ENCODE assay signal across 20 cellular contexts in the genomic region with DNA sequence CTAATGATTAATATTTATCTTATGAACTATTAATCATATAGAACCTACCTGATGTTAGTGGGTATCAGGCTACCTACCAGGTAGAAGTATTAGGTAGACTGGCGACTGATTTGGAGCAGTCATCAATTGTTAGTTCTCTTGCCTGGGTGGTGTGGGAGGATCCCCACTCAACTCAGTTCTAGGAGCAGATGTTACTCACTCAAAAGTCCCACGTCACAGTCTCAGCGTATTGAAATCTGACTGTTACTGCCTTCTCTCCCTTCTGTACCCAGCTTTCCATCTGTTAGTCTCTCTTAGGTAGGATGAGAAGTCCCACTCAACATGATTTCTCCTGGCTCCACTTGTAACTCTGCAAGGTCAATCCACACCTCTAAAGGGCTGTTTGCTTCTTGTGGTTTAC.
DNase-seq lines count a peak whose midpoint lies in the region; TF ChIP-seq lines count a peak whose summit lies in the region.
"Had no signal": no experiment of that assay in that cellular context is flagged by ENCODE, and none has a peak within 500 bp of the region (broad histone marks: within the 10 kb centered on the region; RNA-seq: fewer than 3 reads in every experiment).

No MANE protein-coding gene starts in this region.

- H3K9me3 Mint-ChIP-seq in neural progenitor cell (no peaks in the 10 kb centered on the region), type B pancreatic cell (no peaks in the 10 kb centered on the region)
- H3K9me3 Mint-ChIP-seq: CD4-positive, alpha-beta T cell; CD8-positive, alpha-beta memory T cell; GM23338 had no signal

- H3K4me1 ChIP-seq in neural progenitor cell: peaks cover 5% of the 10 kb centered on the region
- H3K4me1 ChIP-seq: BE2C; BLaER1 treated with 17β-estradiol and CSF1 and Interleukin-3, amounts not matched to agents 10 nM and 100 nM; HAP-1 had no signal

- H3K36me3 ChIP-seq in neural progenitor cell: no peaks in the 10 kb centered on the region
- H3K36me3 ChIP-seq: BE2C; BLaER1 treated with 17β-estradiol and CSF1 and Interleukin-3, amounts not matched to agents 10 nM and 100 nM; HAP-1 had no signal

- no peaks in the 10 kb centered on the region for H3K79me2 ChIP-seq in neural progenitor cell (ENCODE audit: low read depth)

- TF ChIP-seq CTCF in neural progenitor cell (IDR thresholded peaks at IDR 0.05) (no peak), type B pancreatic cell (conservative IDR thresholded peaks at IDR 0.05) (no peak)

- H3K27ac Mint-ChIP-seq in neural progenitor cell (peak overlapping the region; percentile 6), type B pancreatic cell (no peak overlapping the region)
- H3K27ac Mint-ChIP-seq: CD14-positive monocyte; CD4-positive, alpha-beta T cell; CD8-positive, alpha-beta memory T cell; GM23338; HFFc6 had no signal

- no peaks in the 10 kb centered on the region for H3K27me3 ChIP-seq in neural progenitor cell
- H3K27me3 ChIP-seq: BE2C; BLaER1 treated with 17β-estradiol and CSF1 and Interleukin-3, amounts not matched to agents 10 nM and 100 nM had no signal

- no peak overlapping the region for H3K4me2 ChIP-seq in neural progenitor cell
- H3K4me2 ChIP-seq: BLaER1 treated with 17β-estradiol and CSF1 and Interleukin-3, amounts not matched to agents 10 nM and 100 nM; GM23338 had no signal

- no peaks in the 10 kb centered on the region for H3K4me1 Mint-ChIP-seq in neural progenitor cell
- peaks cover 8% of the 10 kb centered on the region for H3K4me1 Mint-ChIP-seq in type B pancreatic cell (ENCODE audit: unreplicated experiment)
- H3K4me1 Mint-ChIP-seq: CD14-positive monocyte; CD8-positive, alpha-beta memory T cell had no signal

- no peaks in the 10 kb centered on the region for H3F3A ChIP-seq in neural progenitor cell (ENCODE audit: low read depth)

- no peak overlapping the region for H3K4me3 Mint-ChIP-seq in neural progenitor cell
- no peak overlapping the region for H3K4me3 Mint-ChIP-seq in type B pancreatic cell
- H3K4me3 Mint-ChIP-seq: CD14-positive monocyte; CD4-positive, alpha-beta T cell; CD8-positive, alpha-beta memory T cell; GM23338; HFFc6 had no signal

- H3K27me3 Mint-ChIP-seq in neural progenitor cell (ENCODE audit: insufficient read depth, low read depth) (peaks cover 2% of the 10 kb centered on the region), type B pancreatic cell (peaks cover 44% of the 10 kb centered on the region)

- no peak overlapping the region for H3K9ac ChIP-seq in neural progenitor cell
- H3K9ac ChIP-seq: BLaER1 treated with 17β-estradiol and CSF1 and Interleukin-3, amounts not matched to agents 10 nM and 100 nM had no signal

- no peak overlapping the region for H2AFZ ChIP-seq in neural progenitor cell (replicated peaks)

- DNase-seq in NCI-H2171 treated with DMSO at 0.1 percent for 48 hours (lab: John Stamatoyannopoulos, UW): peak; percentile 76
- no peak for DNase-seq in NCI-H2171 (lab: John Stamatoyannopoulos, UW)
- peak; percentile 23 for DNase-seq in DMS79 treated with DMSO at 0.1 percent for 48 hours (lab: John Stamatoyannopoulos, UW)
- no peak for DNase-seq in neural progenitor cell (ENCODE audit: low spot score)
- DNase-seq in type B pancreatic cell (ENCODE audit: extremely low spot score, unreplicated experiment): no peak
- no peak for DNase-seq in stimulated activated CD8-positive, alpha-beta memory T cell treated with anti-CD3 and anti-CD28 coated beads, Interleukin-4, amount 100 ng/mL, for 48 hours
- no peak for DNase-seq in DMS114 treated with DMSO at 0.1 percent for 48 hours (lab: John Stamatoyannopoulos, UW; ENCODE audit: unreplicated experiment)
- DNase-seq: BE2C; CD4-positive, alpha-beta T cell; CD8-positive, alpha-beta memory T cell; DMS53; EL; GDM1; HFFc6 had no signal

- H3K9me3 ChIP-seq in neural progenitor cell (ENCODE audit: low read depth): no peaks in the 10 kb centered on the region
- H3K9me3 ChIP-seq: BE2C; BLaER1 treated with 17β-estradiol and CSF1 and Interleukin-3, amounts not matched to agents 10 nM and 100 nM; HAP-1 had no signal

- H3K36me3 Mint-ChIP-seq in neural progenitor cell (no peaks in the 10 kb centered on the region), type B pancreatic cell (no peaks in the 10 kb centered on the region)
- H3K36me3 Mint-ChIP-seq: CD14-positive monocyte; CD8-positive, alpha-beta memory T cell had no signal

- H3K27ac ChIP-seq in neural progenitor cell: no peak overlapping the region
- H3K27ac ChIP-seq: 22Rv1; BLaER1 treated with 17β-estradiol and CSF1 and Interleukin-3, amounts not matched to agents 10 nM and 100 nM had no signal

- H4K20me1 ChIP-seq in neural progenitor cell (ENCODE audit: low read depth): no peaks in the 10 kb centered on the region
- H4K20me1 ChIP-seq: BLaER1 treated with 17β-estradiol and CSF1 and Interleukin-3, amounts not matched to agents 10 nM and 100 nM had no signal

- H3K4me3 ChIP-seq in neural progenitor cell: no peak overlapping the region
- H3K4me3 ChIP-seq: BLaER1 treated with 17β-estradiol and CSF1 and Interleukin-3, amounts not matched to agents 10 nM and 100 nM; GM12878; GM23338; HAP-1 had no signal

Comparison
In these comparisons a context has a peak if more than half of its experiments do, and no peak if none do; other contexts are left out.
1. DNase-seq: peak in NCI-H2171 treated with DMSO at 0.1 percent for 48 hours (single experiment) and DMS79 treated with DMSO at 0.1 percent for 48 hours (single experiment); none in NCI-H2171 (single experiment), neural progenitor cell (single experiment), type B pancreatic cell (single experiment), stimulated activated CD8-positive, alpha-beta memory T cell treated with anti-CD3 and anti-CD28 coated beads, Interleukin-4, amount 100 ng/mL, for 48 hours (single experiment) and DMS114 treated with DMSO at 0.1 percent for 48 hours (single experiment).